Comparison of ENCODE assay signal across 23 cellular contexts in genomic region chr4:84648185-84648584, GRCh38.
"Had no signal": no experiment of that assay in that cellular context is flagged by ENCODE, and none has a peak within 500 bp of the region (broad histone marks: within the 10 kb centered on the region; RNA-seq: fewer than 3 reads in every experiment).

No MANE protein-coding gene starts in this region.

- H3K36me3 ChIP-seq: breast epithelium, WERI-Rb-1 had no signal

- H3K36me3 Mint-ChIP-seq: activated naive CD4-positive, alpha-beta T cell treated with anti-CD3 and anti-CD28 coated beads, Interleukin-2, amount 50 U/mL, for 24 hours had no signal

- H3K27ac Mint-ChIP-seq: activated CD8-positive, alpha-beta T cell treated with anti-CD3 and anti-CD28 coated beads, Interleukin-2, amount 10 ng/mL, durations not matched to agents 7 days and 5 days; activated naive CD4-positive, alpha-beta T cell treated with anti-CD3 and anti-CD28 coated beads, Interleukin-2, amount 50 U/mL, for 24 hours; T-helper 17 cell had no signal

- H3K4me1 ChIP-seq: breast epithelium had no signal

- H3K4me1 Mint-ChIP-seq: activated naive CD4-positive, alpha-beta T cell treated with anti-CD3 and anti-CD28 coated beads, Interleukin-2, amount 50 U/mL, for 24 hours; T-helper 17 cell had no signal

- H3K27me3 ChIP-seq: breast epithelium had no signal

- H3K27ac ChIP-seq: breast epithelium, WERI-Rb-1 had no signal

- H3K27me3 Mint-ChIP-seq: activated naive CD4-positive, alpha-beta T cell treated with anti-CD3 and anti-CD28 coated beads, Interleukin-2, amount 50 U/mL, for 24 hours; T-helper 17 cell had no signal

- DNase-seq: activated CD4-positive, alpha-beta T cell treated with anti-CD3 and anti-CD28 coated beads for 4 hours; activated CD4-positive, alpha-beta T cell treated with anti-CD3 and anti-CD28 coated beads, Interleukin-2, amount 50 U/mL, for 4 hours; activated CD8-positive, alpha-beta memory T cell treated with anti-CD3 and anti-CD28 coated beads, Interleukin-2, amount 50 U/mL, for 48 hours; activated CD8-positive, alpha-beta T cell treated with anti-CD3 and anti-CD28 coated beads, Interleukin-2, amount 10 ng/mL, durations not matched to agents 7 days and 5 days; activated naive CD4-positive, alpha-beta T cell; activated T-cell treated with anti-CD3 and anti-CD28 coated beads, Interleukin-2, amount 50 U/mL, for 1 hour; aorta; central memory CD4-positive, alpha-beta T cell; NCI-H1048; NCI-H146; NCI-H187 treated with DMSO at 0.1 percent for 48 hours; NCI-H2171; NCI-H226; NCI-H510A; NCI-H526 treated with DMSO at 0.1 percent for 48 hours; NCI-H82; SIG-M5; T-helper 17 cell; T1000; WERI-Rb-1 had no signal

- H3K4me3 ChIP-seq: breast epithelium had no signal

- H3K9me3 ChIP-seq: breast epithelium had no signal

- H3K4me3 Mint-ChIP-seq: activated CD8-positive, alpha-beta T cell treated with anti-CD3 and anti-CD28 coated beads, Interleukin-2, amount 10 ng/mL, durations not matched to agents 7 days and 5 days; activated naive CD4-positive, alpha-beta T cell treated with anti-CD3 and anti-CD28 coated beads, Interleukin-2, amount 50 U/mL, for 24 hours; T-helper 17 cell had no signal

- ATAC-seq: activated CD4-positive, CD25-positive, alpha-beta regulatory T cell treated with anti-CD3 and anti-CD28 coated beads, Interleukin-2, amount 50 U/mL, for 24 hours; activated CD8-positive, alpha-beta T cell treated with anti-CD3 and anti-CD28 coated beads, Interleukin-2, amount 10 ng/mL, durations not matched to agents 7 days and 5 days; T-helper 17 cell had no signal

- H3K9me3 Mint-ChIP-seq: activated naive CD4-positive, alpha-beta T cell treated with anti-CD3 and anti-CD28 coated beads, Interleukin-2, amount 50 U/mL, for 24 hours had no signal
